ENCODE assay signal across 11 cellular contexts in the genomic region with DNA sequence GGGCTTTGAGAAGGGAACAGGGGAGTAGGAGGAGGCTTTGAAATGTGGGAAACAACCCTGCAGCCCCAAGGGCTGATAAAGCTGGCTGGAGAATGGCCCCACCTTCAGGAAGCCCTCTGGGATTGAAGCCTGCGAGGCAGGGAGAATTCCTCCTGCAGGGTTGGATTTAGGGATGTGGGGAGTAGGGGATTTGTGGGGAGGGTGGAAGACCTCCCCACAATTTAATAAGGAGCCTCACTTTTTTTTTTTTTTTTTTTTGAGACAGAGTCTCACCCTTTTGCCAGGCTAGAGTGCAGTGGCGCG.
DNase-seq lines count a peak whose midpoint lies in the region; ATAC-seq and TF ChIP-seq lines count a peak whose summit lies in the region.
"Had no signal": no experiment of that assay in that cellular context is flagged by ENCODE, and none has a peak within 500 bp of the region (broad histone marks: within the 10 kb centered on the region; RNA-seq: fewer than 3 reads in every experiment).

No MANE protein-coding gene starts in this region.

- peak overlapping the region; percentile 39 for H3K4me3 Mint-ChIP-seq in WTC11

- CTCF ChIA-PET in WTC11 (lab: Charles Lee), result interaction anchor here (0.6 to 2.2 kb wide), 11 partner anchors 10 to 257 kb away, joined by 3 to 15 read pairs (median 4); no protein-coding TSS in a partner anchor

- ATAC-seq in WTC11 (no peak), HG03460 (IDR thresholded peaks at IDR 0.05; ENCODE audit: unreplicated experiment) (no peak), GM18511 (IDR thresholded peaks at IDR 0.05; ENCODE audit: unreplicated experiment) (no peak)

- H3K36me3 Mint-ChIP-seq in WTC11, result no peaks in the 10 kb centered on the region

- DNase-seq in AG09309 (ENCODE audit: low read depth) (no peak), WTC11 (ENCODE audit: low spot score) (no peak), fibroblast of the aortic adventitia (ENCODE audit: low read depth) (no peak), retinal pigment epithelial cell (ENCODE audit: low read depth) (no peak), AG08395 (ENCODE audit: low spot score) (no peak), NOMO-1 (lab: John Stamatoyannopoulos, UW; ENCODE audit: unreplicated experiment in 2 of 2) (no peak)
- DNase-seq: KG1, mammary epithelial cell, NCI-H2081 treated with DMSO at 0.1 percent for 48 hours had no signal

- H3K4me1 Mint-ChIP-seq in WTC11, result peaks cover 28% of the 10 kb centered on the region

- POLR2A ChIA-PET in WTC11 (lab: Charles Lee), result no interaction called here

- H3K9me3 Mint-ChIP-seq in WTC11, result peaks cover 8% of the 10 kb centered on the region; the same call in 1 of the 2 replicates

- TF ChIP-seq CTCF in AG09309 (IDR thresholded peaks at IDR 0.05; ENCODE audit: control insufficient read depth, insufficient read depth, low read depth, low read length, missing control alignments), result peak; percentile 37
- TF ChIP-seq CTCF in WTC11 (IDR thresholded peaks at IDR 0.05), result no peak
- peak; percentile 9 for TF ChIP-seq CTCF in fibroblast of the aortic adventitia (IDR thresholded peaks at IDR 0.05; ENCODE audit: insufficient read depth, low read length)
- peak; percentile 18 for TF ChIP-seq CTCF in retinal pigment epithelial cell (conservative IDR thresholded peaks at IDR 0.05; ENCODE audit: low read depth, low read length)

- H3K4me3 ChIP-seq in AG09309 (ENCODE audit: control insufficient read depth, low read depth, low read length) (no peak overlapping the region), fibroblast of the aortic adventitia (ENCODE audit: low read depth, low read length) (no peak overlapping the region), retinal pigment epithelial cell (ENCODE audit: low read length) (no peak overlapping the region)

- H3K27ac Mint-ChIP-seq in WTC11, result peak overlapping the region; percentile 93

- H3K27me3 Mint-ChIP-seq in WTC11 (ENCODE audit: low read depth), result no peaks in the 10 kb centered on the region

TF ChIP-seq in WTC11, 78 proteins besides CTCF, POLR2A, EP300 and RAD21:
- TF ChIP-seq GRHL2 (CRISPR knock-in tag; IDR thresholded peaks at IDR 0.05; ENCODE audit: insufficient replicate concordance, severe bottlenecking) (no peak), ZNF219 (CRISPR knock-in tag; IDR thresholded peaks at IDR 0.05; ENCODE audit: borderline replicate concordance) (no peak), GTF2I (CRISPR knock-in tag; conservative IDR thresholded peaks at IDR 0.05) (no peak), FOXK1 (CRISPR knock-in tag; IDR thresholded peaks at IDR 0.05) (no peak), ATF1 (CRISPR knock-in tag; IDR thresholded peaks at IDR 0.05) (no peak)
- TF ChIP-seq, protein P1, sequence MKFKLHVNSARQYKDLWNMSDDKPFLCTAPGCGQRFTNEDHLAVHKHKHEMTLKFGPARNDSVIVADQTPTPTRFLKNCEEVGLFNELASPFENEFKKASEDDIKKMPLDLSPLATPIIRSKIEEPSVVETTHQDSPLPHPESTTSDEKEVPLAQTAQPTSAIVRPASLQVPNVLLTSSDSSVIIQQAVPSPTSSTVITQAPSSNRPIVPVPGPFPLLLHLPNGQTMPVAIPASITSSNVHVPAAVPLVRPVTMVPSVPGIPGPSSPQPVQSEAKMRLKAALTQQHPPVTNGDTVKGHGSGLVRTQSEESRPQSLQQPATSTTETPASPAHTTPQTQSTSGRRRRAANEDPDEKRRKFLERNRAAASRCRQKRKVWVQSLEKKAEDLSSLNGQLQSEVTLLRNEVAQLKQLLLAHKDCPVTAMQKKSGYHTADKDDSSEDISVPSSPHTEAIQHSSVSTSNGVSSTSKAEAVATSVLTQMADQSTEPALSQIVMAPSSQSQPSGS (CRISPR knock-in tag; IDR thresholded peaks at IDR 0.05; ENCODE audit: borderline replicate concordance, low read depth), result no peak
- TF ChIP-seq, protein P2, sequence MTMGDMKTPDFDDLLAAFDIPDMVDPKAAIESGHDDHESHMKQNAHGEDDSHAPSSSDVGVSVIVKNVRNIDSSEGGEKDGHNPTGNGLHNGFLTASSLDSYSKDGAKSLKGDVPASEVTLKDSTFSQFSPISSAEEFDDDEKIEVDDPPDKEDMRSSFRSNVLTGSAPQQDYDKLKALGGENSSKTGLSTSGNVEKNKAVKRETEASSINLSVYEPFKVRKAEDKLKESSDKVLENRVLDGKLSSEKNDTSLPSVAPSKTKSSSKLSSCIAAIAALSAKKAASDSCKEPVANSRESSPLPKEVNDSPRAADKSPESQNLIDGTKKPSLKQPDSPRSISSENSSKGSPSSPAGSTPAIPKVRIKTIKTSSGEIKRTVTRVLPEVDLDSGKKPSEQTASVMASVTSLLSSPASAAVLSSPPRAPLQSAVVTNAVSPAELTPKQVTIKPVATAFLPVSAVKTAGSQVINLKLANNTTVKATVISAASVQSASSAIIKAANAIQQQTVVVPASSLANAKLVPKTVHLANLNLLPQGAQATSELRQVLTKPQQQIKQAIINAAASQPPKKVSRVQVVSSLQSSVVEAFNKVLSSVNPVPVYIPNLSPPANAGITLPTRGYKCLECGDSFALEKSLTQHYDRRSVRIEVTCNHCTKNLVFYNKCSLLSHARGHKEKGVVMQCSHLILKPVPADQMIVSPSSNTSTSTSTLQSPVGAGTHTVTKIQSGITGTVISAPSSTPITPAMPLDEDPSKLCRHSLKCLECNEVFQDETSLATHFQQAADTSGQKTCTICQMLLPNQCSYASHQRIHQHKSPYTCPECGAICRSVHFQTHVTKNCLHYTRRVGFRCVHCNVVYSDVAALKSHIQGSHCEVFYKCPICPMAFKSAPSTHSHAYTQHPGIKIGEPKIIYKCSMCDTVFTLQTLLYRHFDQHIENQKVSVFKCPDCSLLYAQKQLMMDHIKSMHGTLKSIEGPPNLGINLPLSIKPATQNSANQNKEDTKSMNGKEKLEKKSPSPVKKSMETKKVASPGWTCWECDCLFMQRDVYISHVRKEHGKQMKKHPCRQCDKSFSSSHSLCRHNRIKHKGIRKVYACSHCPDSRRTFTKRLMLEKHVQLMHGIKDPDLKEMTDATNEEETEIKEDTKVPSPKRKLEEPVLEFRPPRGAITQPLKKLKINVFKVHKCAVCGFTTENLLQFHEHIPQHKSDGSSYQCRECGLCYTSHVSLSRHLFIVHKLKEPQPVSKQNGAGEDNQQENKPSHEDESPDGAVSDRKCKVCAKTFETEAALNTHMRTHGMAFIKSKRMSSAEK (CRISPR knock-in tag; IDR thresholded peaks at IDR 0.05; ENCODE audit: borderline replicate concordance), result no peak
TF ChIP-seq in WTC11: peak in this region for 0.
